In the genomic region with DNA sequence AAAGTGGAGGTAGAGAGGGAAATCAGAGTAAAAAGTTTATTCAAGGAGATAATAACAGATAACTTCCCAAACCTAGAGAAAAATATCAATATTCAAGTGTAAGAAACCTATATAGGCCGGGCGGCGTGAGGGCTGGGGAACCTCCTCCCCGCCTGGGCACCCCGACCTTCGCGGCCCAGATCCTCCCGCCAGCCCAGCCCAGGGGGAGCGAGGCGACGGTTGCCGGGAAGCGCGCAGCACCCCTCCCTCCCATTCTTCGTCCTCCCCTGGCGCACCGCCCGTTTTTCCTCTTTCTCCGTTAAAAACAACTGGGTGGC, we compare ENCODE assay signal across 9 cellular contexts. TPM values are rescaled to one million over a fixed set of nuclear protein-coding genes. Genes with fewer than 3 reads are reported as not detected.
A peak's percentile ranks its signal among the peaks of the same experiment; 100 is the strongest.
DNase-seq lines count a peak whose midpoint lies in the region; ATAC-seq and TF ChIP-seq lines count a peak whose summit lies in the region.
"Had no signal": no experiment of that assay in that cellular context is flagged by ENCODE, and none has a peak within 500 bp of the region (broad histone marks: within the 10 kb centered on the region; RNA-seq: fewer than 3 reads in every experiment).

No MANE protein-coding gene starts in this region.

- ATAC-seq in GM21381 (IDR thresholded peaks at IDR 0.05; ENCODE audit: unreplicated experiment) (no peak), GM21423 (IDR thresholded peaks at IDR 0.05; ENCODE audit: unreplicated experiment) (no peak), HG03460 (IDR thresholded peaks at IDR 0.05; ENCODE audit: unreplicated experiment) (no peak), GM21528 (IDR thresholded peaks at IDR 0.05; ENCODE audit: low FRiP score, unreplicated experiment) (no peak)
- ATAC-seq: K562 had no signal

- no peak overlapping the region for H3K27ac Mint-ChIP-seq in endodermal cell

- H3K36me3 ChIP-seq in endodermal cell (ENCODE audit: control insufficient read depth, insufficient read depth, low read length), result no peaks in the 10 kb centered on the region
- no peaks in the 10 kb centered on the region for H3K36me3 ChIP-seq in mucosa of stomach (ENCODE audit: control insufficient read depth, insufficient read depth, low read length)

- WGBS in endodermal cell (ENCODE audit: insufficient coverage in 1 of 2, insufficient read length in 1 of 2), 2 experiments, result 9 to 11% methylated on average over 7 to 15 of the region's 19 CpGs

- peak overlapping the region; percentile 51 for H3K4me3 ChIP-seq in NB4 (ENCODE audit: low read depth, low read length)
- H3K4me3 ChIP-seq in endodermal cell (ENCODE audit: low read length), result peak overlapping the region; percentile 74
- H3K4me3 ChIP-seq in mucosa of stomach (ENCODE audit: low read length), result peak overlapping the region; percentile 39
- H3K4me3 ChIP-seq: K562 had no signal

- H3K27me3 ChIP-seq in endodermal cell (ENCODE audit: control insufficient read depth, insufficient read depth, low read length, poor library complexity, severe bottlenecking) (peaks cover 12% of the 10 kb centered on the region), mucosa of stomach (ENCODE audit: control insufficient read depth, insufficient read depth, low read length) (peaks cover 16% of the 10 kb centered on the region)

- peak overlapping the region; percentile 72 for H3K27ac ChIP-seq in 22Rv1
- H3K27ac ChIP-seq in endodermal cell (ENCODE audit: low read depth, low read length), result no peak overlapping the region

- H3K9me3 Mint-ChIP-seq in endodermal cell, result peaks cover 7% of the 10 kb centered on the region

- H3K9me3 ChIP-seq in endodermal cell (ENCODE audit: control insufficient read depth, low read length) (peaks cover 19% of the 10 kb centered on the region), mucosa of stomach (ENCODE audit: control insufficient read depth, low read length) (no peaks in the 10 kb centered on the region)

- TF ChIP-seq POLR2A in NB4 (IDR thresholded peaks at IDR 0.05; ENCODE audit: extremely low read depth, insufficient read length), result no peak

- peak overlapping the region; percentile 71 for H3K4me3 Mint-ChIP-seq in endodermal cell

- no peak for TF ChIP-seq CTCF in 22Rv1 (IDR thresholded peaks at IDR 0.05)
- TF ChIP-seq CTCF in NB4 (IDR thresholded peaks at IDR 0.05; ENCODE audit: low read depth, low read length), result no peak
- no peak for TF ChIP-seq CTCF in endodermal cell (conservative IDR thresholded peaks at IDR 0.05)

- peaks cover 4% of the 10 kb centered on the region for H3K4me1 Mint-ChIP-seq in endodermal cell

- peaks cover 33% of the 10 kb centered on the region for H3K27me3 Mint-ChIP-seq in endodermal cell (ENCODE audit: insufficient read depth)

- H3K4me1 ChIP-seq in endodermal cell (ENCODE audit: control insufficient read depth, insufficient read depth, low read length) (no peaks in the 10 kb centered on the region), mucosa of stomach (ENCODE audit: control insufficient read depth, insufficient read depth, low read length) (peaks cover 18% of the 10 kb centered on the region)

- no peaks in the 10 kb centered on the region for H3K36me3 Mint-ChIP-seq in endodermal cell (ENCODE audit: low read depth)

- no peak overlapping the region for H3K9ac ChIP-seq in endodermal cell (ENCODE audit: extremely low read depth, low read length, poor library complexity, severe bottlenecking)
- peak overlapping the region; percentile 71 for H3K9ac ChIP-seq in mucosa of stomach (ENCODE audit: low read length)

- DNase-seq in NB4 (ENCODE audit: low read depth), result no peak
- DNase-seq in endodermal cell, result no peak

RNA-seq across cellular contexts. Expression of gene SFTPD, which starts 32.4 kb away (rescaled TPM):
- under 1 TPM; 0.42 to 0.86 TPM for total RNA-seq in endodermal cell
- polyA plus RNA-seq in endodermal cell (2013, experiment 1 of 2), result not detected
- not detected for polyA plus RNA-seq in endodermal cell (2013, experiment 2 of 2)
- polyA plus RNA-seq: K562 had no signal
